ENCODE assay signal across 1 cellular context in the genomic region with DNA sequence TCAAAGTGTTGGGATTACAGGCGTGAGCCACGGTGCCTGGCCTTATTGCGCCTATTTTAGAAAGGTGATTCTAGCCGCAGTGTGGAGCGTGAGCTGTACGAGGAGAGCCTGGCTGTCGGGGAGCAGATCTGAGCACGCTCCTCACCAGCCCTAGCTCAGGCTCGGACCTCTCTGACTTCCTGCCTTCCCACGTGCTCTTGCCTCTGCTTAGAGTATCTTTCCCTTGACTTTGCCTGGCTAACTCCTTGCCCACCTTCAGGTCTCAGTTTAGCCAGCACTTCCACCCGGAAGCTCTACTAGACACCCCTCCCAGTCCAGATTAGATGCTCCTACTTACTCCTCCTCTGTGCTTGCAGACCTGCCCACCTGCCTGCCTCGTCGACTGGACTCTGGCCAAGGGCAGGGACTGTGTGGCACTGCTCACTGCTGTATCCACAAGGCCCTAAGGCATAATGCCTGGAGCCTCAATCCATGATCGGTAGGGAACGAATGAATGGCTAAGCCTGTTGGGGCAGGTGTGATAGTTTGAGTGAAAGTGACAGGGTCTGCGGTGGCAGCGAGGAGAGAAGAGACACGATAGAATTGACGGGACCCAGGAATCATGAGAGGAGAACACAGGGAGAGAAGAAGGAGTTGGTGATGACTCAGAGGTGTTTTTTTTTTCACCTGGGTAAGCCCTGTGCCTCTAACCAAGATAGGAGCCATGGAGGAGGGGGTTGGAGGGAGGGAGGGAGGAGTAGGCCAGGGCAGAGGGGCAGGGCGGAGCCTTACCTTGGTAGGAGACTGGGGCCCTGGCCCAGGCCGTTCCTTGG.
TF ChIP-seq lines count a peak whose summit lies in the region.

No MANE protein-coding gene starts in this region.

TF ChIP-seq in K562, 482 proteins besides CTCF, POLR2A, EP300 and RAD21 (continued from another document and continues in another):
- TF ChIP-seq, protein P1, sequence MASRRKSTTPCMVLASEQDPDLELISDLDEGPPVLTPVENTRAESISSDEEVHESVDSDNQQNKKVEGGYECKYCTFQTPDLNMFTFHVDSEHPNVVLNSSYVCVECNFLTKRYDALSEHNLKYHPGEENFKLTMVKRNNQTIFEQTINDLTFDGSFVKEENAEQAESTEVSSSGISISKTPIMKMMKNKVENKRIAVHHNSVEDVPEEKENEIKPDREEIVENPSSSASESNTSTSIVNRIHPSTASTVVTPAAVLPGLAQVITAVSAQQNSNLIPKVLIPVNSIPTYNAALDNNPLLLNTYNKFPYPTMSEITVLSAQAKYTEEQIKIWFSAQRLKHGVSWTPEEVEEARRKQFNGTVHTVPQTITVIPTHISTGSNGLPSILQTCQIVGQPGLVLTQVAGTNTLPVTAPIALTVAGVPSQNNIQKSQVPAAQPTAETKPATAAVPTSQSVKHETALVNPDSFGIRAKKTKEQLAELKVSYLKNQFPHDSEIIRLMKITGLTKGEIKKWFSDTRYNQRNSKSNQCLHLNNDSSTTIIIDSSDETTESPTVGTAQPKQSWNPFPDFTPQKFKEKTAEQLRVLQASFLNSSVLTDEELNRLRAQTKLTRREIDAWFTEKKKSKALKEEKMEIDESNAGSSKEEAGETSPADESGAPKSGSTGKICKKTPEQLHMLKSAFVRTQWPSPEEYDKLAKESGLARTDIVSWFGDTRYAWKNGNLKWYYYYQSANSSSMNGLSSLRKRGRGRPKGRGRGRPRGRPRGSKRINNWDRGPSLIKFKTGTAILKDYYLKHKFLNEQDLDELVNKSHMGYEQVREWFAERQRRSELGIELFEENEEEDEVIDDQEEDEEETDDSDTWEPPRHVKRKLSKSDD (conservative IDR thresholded peaks at IDR 0.05; ENCODE audit: low read length) = no peak
- TF ChIP-seq, protein P2, sequence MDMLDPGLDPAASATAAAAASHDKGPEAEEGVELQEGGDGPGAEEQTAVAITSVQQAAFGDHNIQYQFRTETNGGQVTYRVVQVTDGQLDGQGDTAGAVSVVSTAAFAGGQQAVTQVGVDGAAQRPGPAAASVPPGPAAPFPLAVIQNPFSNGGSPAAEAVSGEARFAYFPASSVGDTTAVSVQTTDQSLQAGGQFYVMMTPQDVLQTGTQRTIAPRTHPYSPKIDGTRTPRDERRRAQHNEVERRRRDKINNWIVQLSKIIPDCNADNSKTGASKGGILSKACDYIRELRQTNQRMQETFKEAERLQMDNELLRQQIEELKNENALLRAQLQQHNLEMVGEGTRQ (CRISPR knock-in tag; IDR thresholded peaks at IDR 0.05) = no peak
- TF ChIP-seq ZSCAN32 (CRISPR knock-in tag; IDR thresholded peaks at IDR 0.05) (no peak), PTTG1 (tag; IDR thresholded peaks at IDR 0.05; ENCODE audit: low read depth) (no peak), MYBL2 (IDR thresholded peaks at IDR 0.05; ENCODE audit: low read depth) (no peak), MYBL2 (CRISPR knock-in tag; IDR thresholded peaks at IDR 0.05; ENCODE audit: borderline replicate concordance) (no peak), TRIM25 (IDR thresholded peaks at IDR 0.05; ENCODE audit: borderline replicate concordance) (0 out of 2 replicates have a peak, but pooled peaks have one; percentile 32), MAFG (tag; conservative IDR thresholded peaks at IDR 0.05) (no peak), GTF2B (IDR thresholded peaks at IDR 0.05; ENCODE audit: extremely low read depth, insufficient read length) (no peak), SMARCA4 (IDR thresholded peaks at IDR 0.05) (peak; percentile 44; the same call in 1 of the 2 replicates), ZNF384 (IDR thresholded peaks at IDR 0.05; ENCODE audit: low read depth, low read length) (peak; percentile 89), FOXJ2 (tag; IDR thresholded peaks at IDR 0.05) (no peak), ASH1L (IDR thresholded peaks at IDR 0.05; ENCODE audit: borderline replicate concordance, low read depth, partially characterized antibody) (no peak), ETS2 (tag; IDR thresholded peaks at IDR 0.05; ENCODE audit: borderline replicate concordance, poor library complexity, severe bottlenecking) (no peak), ZNF740 (CRISPR knock-in tag; IDR thresholded peaks at IDR 0.05) (no peak), ZNF740 (tag; IDR thresholded peaks at IDR 0.05) (no peak), MTA3 (IDR thresholded peaks at IDR 0.05; ENCODE audit: borderline replicate concordance) (no peak; the same call in 1 of the 2 replicates), ZNF41 (CRISPR knock-in tag; conservative IDR thresholded peaks at IDR 0.05) (no peak), ZNF175 (CRISPR knock-in tag; IDR thresholded peaks at IDR 0.05; ENCODE audit: low read depth) (no peak), NR3C1 (CRISPR knock-in tag; IDR thresholded peaks at IDR 0.05) (no peak), ZBTB1 (CRISPR knock-in tag; IDR thresholded peaks at IDR 0.05; ENCODE audit: borderline replicate concordance, low read depth) (no peak), NKRF (IDR thresholded peaks at IDR 0.05; ENCODE audit: borderline replicate concordance) (0 out of 2 replicates have a peak, but pooled peaks have one; percentile 22)
- TF ChIP-seq, protein P3, sequence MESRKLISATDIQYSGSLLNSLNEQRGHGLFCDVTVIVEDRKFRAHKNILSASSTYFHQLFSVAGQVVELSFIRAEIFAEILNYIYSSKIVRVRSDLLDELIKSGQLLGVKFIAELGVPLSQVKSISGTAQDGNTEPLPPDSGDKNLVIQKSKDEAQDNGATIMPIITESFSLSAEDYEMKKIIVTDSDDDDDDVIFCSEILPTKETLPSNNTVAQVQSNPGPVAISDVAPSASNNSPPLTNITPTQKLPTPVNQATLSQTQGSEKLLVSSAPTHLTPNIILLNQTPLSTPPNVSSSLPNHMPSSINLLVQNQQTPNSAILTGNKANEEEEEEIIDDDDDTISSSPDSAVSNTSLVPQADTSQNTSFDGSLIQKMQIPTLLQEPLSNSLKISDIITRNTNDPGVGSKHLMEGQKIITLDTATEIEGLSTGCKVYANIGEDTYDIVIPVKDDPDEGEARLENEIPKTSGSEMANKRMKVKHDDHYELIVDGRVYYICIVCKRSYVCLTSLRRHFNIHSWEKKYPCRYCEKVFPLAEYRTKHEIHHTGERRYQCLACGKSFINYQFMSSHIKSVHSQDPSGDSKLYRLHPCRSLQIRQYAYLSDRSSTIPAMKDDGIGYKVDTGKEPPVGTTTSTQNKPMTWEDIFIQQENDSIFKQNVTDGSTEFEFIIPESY (CRISPR knock-in tag; IDR thresholded peaks at IDR 0.05) = no peak
- TF ChIP-seq, protein P4, sequence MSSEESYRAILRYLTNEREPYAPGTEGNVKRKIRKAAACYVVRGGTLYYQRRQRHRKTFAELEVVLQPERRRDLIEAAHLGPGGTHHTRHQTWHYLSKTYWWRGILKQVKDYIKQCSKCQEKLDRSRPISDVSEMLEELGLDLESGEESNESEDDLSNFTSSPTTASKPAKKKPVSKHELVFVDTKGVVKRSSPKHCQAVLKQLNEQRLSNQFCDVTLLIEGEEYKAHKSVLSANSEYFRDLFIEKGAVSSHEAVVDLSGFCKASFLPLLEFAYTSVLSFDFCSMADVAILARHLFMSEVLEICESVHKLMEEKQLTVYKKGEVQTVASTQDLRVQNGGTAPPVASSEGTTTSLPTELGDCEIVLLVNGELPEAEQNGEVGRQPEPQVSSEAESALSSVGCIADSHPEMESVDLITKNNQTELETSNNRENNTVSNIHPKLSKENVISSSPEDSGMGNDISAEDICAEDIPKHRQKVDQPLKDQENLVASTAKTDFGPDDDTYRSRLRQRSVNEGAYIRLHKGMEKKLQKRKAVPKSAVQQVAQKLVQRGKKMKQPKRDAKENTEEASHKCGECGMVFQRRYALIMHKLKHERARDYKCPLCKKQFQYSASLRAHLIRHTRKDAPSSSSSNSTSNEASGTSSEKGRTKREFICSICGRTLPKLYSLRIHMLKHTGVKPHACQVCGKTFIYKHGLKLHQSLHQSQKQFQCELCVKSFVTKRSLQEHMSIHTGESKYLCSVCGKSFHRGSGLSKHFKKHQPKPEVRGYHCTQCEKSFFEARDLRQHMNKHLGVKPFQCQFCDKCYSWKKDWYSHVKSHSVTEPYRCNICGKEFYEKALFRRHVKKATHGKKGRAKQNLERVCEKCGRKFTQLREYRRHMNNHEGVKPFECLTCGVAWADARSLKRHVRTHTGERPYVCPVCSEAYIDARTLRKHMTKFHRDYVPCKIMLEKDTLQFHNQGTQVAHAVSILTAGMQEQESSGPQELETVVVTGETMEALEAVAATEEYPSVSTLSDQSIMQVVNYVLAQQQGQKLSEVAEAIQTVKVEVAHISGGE (CRISPR knock-in tag; IDR thresholded peaks at IDR 0.05) = no peak
- TF ChIP-seq, protein P5, sequence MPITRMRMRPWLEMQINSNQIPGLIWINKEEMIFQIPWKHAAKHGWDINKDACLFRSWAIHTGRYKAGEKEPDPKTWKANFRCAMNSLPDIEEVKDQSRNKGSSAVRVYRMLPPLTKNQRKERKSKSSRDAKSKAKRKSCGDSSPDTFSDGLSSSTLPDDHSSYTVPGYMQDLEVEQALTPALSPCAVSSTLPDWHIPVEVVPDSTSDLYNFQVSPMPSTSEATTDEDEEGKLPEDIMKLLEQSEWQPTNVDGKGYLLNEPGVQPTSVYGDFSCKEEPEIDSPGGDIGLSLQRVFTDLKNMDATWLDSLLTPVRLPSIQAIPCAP (CRISPR knock-in tag; IDR thresholded peaks at IDR 0.05; ENCODE audit: borderline replicate concordance) = no peak
